ENCODE assay signal across 12 cellular contexts in genomic region chr17:64964796-64965195, GRCh38. TPM values are rescaled to one million over a fixed set of nuclear protein-coding genes. Genes with fewer than 3 reads are reported as not detected.
DNase-seq lines count a peak whose midpoint lies in the region; ATAC-seq and TF ChIP-seq lines count a peak whose summit lies in the region.
"Had no signal": no experiment of that assay in that cellular context is flagged by ENCODE, and none has a peak within 500 bp of the region (broad histone marks: within the 10 kb centered on the region; RNA-seq: fewer than 3 reads in every experiment).

No MANE protein-coding gene starts in this region.

- H3K36me3 Mint-ChIP-seq in chondrocyte (ENCODE audit: low read depth) = no peaks in the 10 kb centered on the region
- H3K36me3 Mint-ChIP-seq: activated naive CD4-positive, alpha-beta T cell treated with anti-CD3 and anti-CD28 coated beads, Interleukin-2, amount 50 U/mL, for 72 hours had no signal

- no peaks in the 10 kb centered on the region for H3K27me3 Mint-ChIP-seq in chondrocyte (ENCODE audit: low read depth)

- no peaks in the 10 kb centered on the region for H3K9me3 Mint-ChIP-seq in chondrocyte (ENCODE audit: low read depth)
- H3K9me3 Mint-ChIP-seq: activated naive CD4-positive, alpha-beta T cell treated with anti-CD3 and anti-CD28 coated beads, Interleukin-2, amount 50 U/mL, for 72 hours had no signal

- peaks cover 25% of the 10 kb centered on the region for H3K4me1 ChIP-seq in left ventricle myocardium inferior

- no peak overlapping the region for H3K27ac ChIP-seq in left ventricle myocardium inferior (replicated peaks)

- no peaks in the 10 kb centered on the region for H3K36me3 ChIP-seq in MG63
- no peaks in the 10 kb centered on the region for H3K36me3 ChIP-seq in left ventricle myocardium inferior

- no peak for TF ChIP-seq POLR2A in NB4 (IDR thresholded peaks at IDR 0.05; ENCODE audit: extremely low read depth, insufficient read length)

- TF ChIP-seq CTCF in NB4 (IDR thresholded peaks at IDR 0.05; ENCODE audit: low read depth, low read length) (no peak), chondrocyte (IDR thresholded peaks at IDR 0.05) (no peak), left ventricle myocardium inferior (IDR thresholded peaks at IDR 0.05; ENCODE audit: borderline replicate concordance) (no peak)

- H3K4me3 Mint-ChIP-seq in chondrocyte (ENCODE audit: unreplicated experiment) = peak overlapping the region; percentile 8

- DNase-seq in NCI-H1417 (lab: John Stamatoyannopoulos, UW) = peak in 2 of 3 experiments; percentile 46 to 50
- no peak for DNase-seq in NCI-H1417 treated with DMSO at 0.1 percent for 48 hours (lab: John Stamatoyannopoulos, UW)
- DNase-seq in NB4 (ENCODE audit: low read depth) = no peak
- no peak for DNase-seq in chondrocyte (ENCODE audit: low spot score)
- peak; percentile 61 for DNase-seq in retina
- no peak for DNase-seq in MG63
- DNase-seq in left ventricle myocardium inferior = no peak
- DNase-seq: islet precursor cell, NCI-H526 treated with DMSO at 0.1 percent for 48 hours, right cardiac atrium had no signal

- no peak for ATAC-seq in GM18907 (IDR thresholded peaks at IDR 0.05; ENCODE audit: unreplicated experiment)
- ATAC-seq: activated naive CD4-positive, alpha-beta T cell treated with anti-CD3 and anti-CD28 coated beads, Interleukin-2, amount 50 U/mL, for 72 hours; right cardiac atrium had no signal

- H3K4me3 ChIP-seq in NB4 (ENCODE audit: low read depth, low read length) = peak overlapping the region; percentile 69
- H3K4me3 ChIP-seq in MG63 = no peak overlapping the region
- no peak overlapping the region for H3K4me3 ChIP-seq in left ventricle myocardium inferior

- H3K27ac Mint-ChIP-seq in chondrocyte (ENCODE audit: unreplicated experiment) = no peak overlapping the region
- H3K27ac Mint-ChIP-seq: activated naive CD4-positive, alpha-beta T cell treated with anti-CD3 and anti-CD28 coated beads, Interleukin-2, amount 50 U/mL, for 72 hours had no signal

- H3K9me3 ChIP-seq in MG63 = no peaks in the 10 kb centered on the region
- H3K9me3 ChIP-seq in left ventricle myocardium inferior (replicated peaks) = no peaks in the 10 kb centered on the region

- H3K4me1 Mint-ChIP-seq in chondrocyte (ENCODE audit: low read depth) = peaks cover 32% of the 10 kb centered on the region

- H3K27me3 ChIP-seq in MG63 (no peaks in the 10 kb centered on the region), left ventricle myocardium inferior (ENCODE audit: low read depth) (no peaks in the 10 kb centered on the region)

- intact Hi-C loops in left ventricle myocardium inferior (cut with micrococcal nuclease) = no loop called here

RNA-seq across cellular contexts. Expression of gene LRRC37A3, which starts 45.5 kb away (rescaled TPM):
- total RNA-seq in chondrocyte (15.6 to 25.6 TPM (median 17.5 TPM) in 3 replicates), left ventricle myocardium inferior (3.5 TPM)
- 4.0 and 6.1 TPM in 2 replicates for total RNA-seq in MG63 (2014; rRNA removed; shearing (Covaris generic); ENCODE audit: low replicate concordance)

Comparison
In these comparisons a context has a peak if more than half of its experiments do, and no peak if none do; other contexts are left out.
1. DNase-seq: peak in NCI-H1417 (2 of 3) and retina (single experiment); none in NCI-H1417 treated with DMSO at 0.1 percent for 48 hours (single experiment), NB4 (single experiment), chondrocyte (single experiment), MG63 (single experiment) and left ventricle myocardium inferior (single experiment).